Comparison of ENCODE assay signal across 23 cellular contexts in genomic region chr7:51256916-51257315, GRCh38. TPM values are rescaled to one million over a fixed set of nuclear protein-coding genes. Genes with fewer than 3 reads are reported as not detected.
"Had no signal": no experiment of that assay in that cellular context is flagged by ENCODE, and none has a peak within 500 bp of the region (broad histone marks: within the 10 kb centered on the region; RNA-seq: fewer than 3 reads in every experiment).

No MANE protein-coding gene starts in this region.

- H3K36me3 Mint-ChIP-seq: activated naive CD8-positive, alpha-beta T cell had no signal

- DNase-seq: activated B cell treated with CpG ODN at 0.5 μM for 24 hours; activated CD4-positive, alpha-beta T cell treated with anti-CD3 and anti-CD28 coated beads for 1 hour; activated CD4-positive, alpha-beta T cell treated with anti-CD3 and anti-CD28 coated beads, Interleukin-2, amount 10 ng/mL, durations not matched to agents 24 days and 14 days; activated CD4-positive, alpha-beta T cell treated with anti-CD3 and anti-CD28 coated beads, Interleukin-2, amount 50 U/mL, for 48 hours; activated gamma-delta T cell; activated naive CD4-positive, alpha-beta T cell treated with anti-CD3 and anti-CD28 coated beads for 36 hours; activated T-cell treated with anti-CD3 and anti-CD28 coated beads, Interleukin-2, amount 50 U/mL, for 4 hours; brain microvascular endothelial cell; NCI-H1105; NCI-H1436; NCI-H1694 treated with DMSO at 0.1 percent for 48 hours; NCI-H2029 treated with DMSO at 0.1 percent for 48 hours; NCI-H345; NCI-H510A; NCI-H526 treated with DMSO at 0.1 percent for 48 hours; NCI-H82; T-helper 17 cell; T-helper 9 cell had no signal

- H3K4me3 Mint-ChIP-seq: activated B cell treated with CpG ODN at 0.5 μM for 24 hours; activated CD4-positive, alpha-beta T cell treated with anti-CD3 and anti-CD28 coated beads, Interleukin-2, amount 10 ng/mL, durations not matched to agents 24 days and 14 days; activated naive CD4-positive, alpha-beta T cell treated with anti-CD3 and anti-CD28 coated beads for 36 hours; activated naive CD8-positive, alpha-beta T cell; activated T-cell treated with anti-CD3 and anti-CD28 coated beads, Interleukin-2, amount 50 U/mL, for 4 hours; activated T-helper 17 cell treated with anti-CD3 and anti-CD28 coated beads, Interleukin-2, amount 50 U/mL, for 72 hours; IgD-negative memory B cell; T-helper 17 cell had no signal

- H3K9ac ChIP-seq: KMS-11 had no signal

- H3K4me2 ChIP-seq: KMS-11 had no signal

- H3K4me1 Mint-ChIP-seq: activated B cell treated with CpG ODN at 0.5 μM for 24 hours; activated CD4-positive, alpha-beta T cell treated with anti-CD3 and anti-CD28 coated beads, Interleukin-2, amount 10 ng/mL, durations not matched to agents 24 days and 14 days; IgD-negative memory B cell; T-helper 17 cell had no signal

- H3K27me3 ChIP-seq: brain microvascular endothelial cell had no signal

- H3K27ac Mint-ChIP-seq: activated B cell treated with CpG ODN at 0.5 μM for 24 hours; activated CD4-positive, alpha-beta T cell treated with anti-CD3 and anti-CD28 coated beads, Interleukin-2, amount 10 ng/mL, durations not matched to agents 24 days and 14 days; activated naive CD4-positive, alpha-beta T cell treated with anti-CD3 and anti-CD28 coated beads for 36 hours; activated naive CD8-positive, alpha-beta T cell; activated T-helper 17 cell treated with anti-CD3 and anti-CD28 coated beads, Interleukin-2, amount 50 U/mL, for 72 hours; IgD-negative memory B cell; T-helper 17 cell had no signal

- H3K36me3 ChIP-seq: brain microvascular endothelial cell had no signal

- H3K27ac ChIP-seq: brain microvascular endothelial cell, KMS-11 had no signal

- H3K9me3 Mint-ChIP-seq: activated B cell treated with CpG ODN at 0.5 μM for 24 hours; activated CD4-positive, alpha-beta T cell treated with anti-CD3 and anti-CD28 coated beads, Interleukin-2, amount 10 ng/mL, durations not matched to agents 24 days and 14 days; activated naive CD4-positive, alpha-beta T cell treated with anti-CD3 and anti-CD28 coated beads for 36 hours; activated T-cell treated with anti-CD3 and anti-CD28 coated beads, Interleukin-2, amount 50 U/mL, for 4 hours; activated T-helper 17 cell treated with anti-CD3 and anti-CD28 coated beads, Interleukin-2, amount 50 U/mL, for 72 hours; IgD-negative memory B cell had no signal

RNA-seq across cellular contexts. Expression of gene COBL, which starts 59.7 kb away (rescaled TPM):
- total RNA-seq: activated B cell treated with CpG ODN at 0.5 μM for 24 hours; activated CD4-positive, alpha-beta T cell treated with anti-CD3 and anti-CD28 coated beads, Interleukin-2, amount 10 ng/mL, durations not matched to agents 24 days and 14 days; activated naive CD4-positive, alpha-beta T cell treated with anti-CD3 and anti-CD28 coated beads for 36 hours; activated T-helper 17 cell treated with anti-CD3 and anti-CD28 coated beads, Interleukin-2, amount 50 U/mL, for 72 hours; OCI-LY7; T-helper 17 cell had no signal
- polyA plus RNA-seq: IgD-negative memory B cell had no signal
